Comparison of ENCODE assay signal across 8 cellular contexts in the genomic region with DNA sequence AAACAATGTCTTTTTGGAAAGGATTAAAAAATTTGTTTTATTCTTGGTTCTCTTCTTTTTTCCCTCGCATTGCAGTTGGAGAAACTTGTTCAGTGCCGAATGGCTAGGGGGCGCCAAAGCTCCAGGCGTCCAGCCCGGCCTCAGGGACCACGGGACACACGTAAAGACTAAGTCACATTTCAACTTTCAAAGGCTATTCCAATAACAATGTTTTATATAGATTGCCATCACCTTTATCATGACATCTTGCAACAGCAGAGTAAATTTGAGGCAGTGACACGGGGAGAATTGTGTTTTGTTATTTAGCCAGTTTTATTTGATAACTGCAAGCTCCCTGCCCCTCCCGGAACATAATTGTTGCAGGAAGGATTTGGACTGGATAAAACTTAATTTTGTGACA. TPM values are rescaled to one million over a fixed set of nuclear protein-coding genes. Genes with fewer than 3 reads are reported as not detected.
DNase-seq lines count a peak whose midpoint lies in the region; ATAC-seq, FAIRE-seq and TF ChIP-seq lines count a peak whose summit lies in the region.

No MANE protein-coding gene starts in this region.

- H3K27ac Mint-ChIP-seq in activated naive CD4-positive, alpha-beta T cell treated with anti-CD3 and anti-CD28 coated beads, Interleukin-2, amount 10 ng/mL, durations not matched to agents 7 days and 5 days = peak overlapping the region; percentile 81
- H3K27ac Mint-ChIP-seq in glutamatergic neuron (ENCODE audit: unreplicated experiment) = no peak overlapping the region

- H3K27me3 ChIP-seq in DOHH2 (ENCODE audit: control insufficient read depth, low read length) (peaks cover 36% of the 10 kb centered on the region), OCI-LY3 (ENCODE audit: low read depth, low read length) (peaks cover 4% of the 10 kb centered on the region; the same call in 1 of the 2 replicates), pancreas (peaks cover 0 to 13% (median 2%) of the 10 kb centered on the region in 4 donors)

- H3K4me2 ChIP-seq in DOHH2 (ENCODE audit: low read length) (no peak overlapping the region), OCI-LY3 (ENCODE audit: low read length) (peak overlapping the region; percentile 82)

- intact Hi-C loops in pancreas (cut with DNase I) = loop anchor here in 1 of 3 donors (10.0 kb wide), 1 partner anchor 432 kb away; no protein-coding TSS in a partner anchor

- H3K9ac ChIP-seq in OCI-LY3 (ENCODE audit: low read length) = peak overlapping the region; percentile 38; the same call in 1 of the 2 replicates

- CTCF ChIA-PET in activated naive CD4-positive, alpha-beta T cell treated with anti-CD3 and anti-CD28 coated beads, Interleukin-2, amount 10 ng/mL, durations not matched to agents 7 days and 5 days (lab: Charles Lee) = interaction anchor here (0.8 to 11.2 kb wide), 16 partner anchors 12 to 1330 kb away, joined by 3 to 84 read pairs (median 4); no protein-coding TSS in a partner anchor

- no peaks in the 10 kb centered on the region for H4K20me1 ChIP-seq in DOHH2 (ENCODE audit: control insufficient read depth, insufficient read depth, low read depth, low read length)
- H4K20me1 ChIP-seq in OCI-LY3 (ENCODE audit: insufficient read depth, low read length) = no peaks in the 10 kb centered on the region

- peaks cover 41% of the 10 kb centered on the region for H3K4me1 Mint-ChIP-seq in activated naive CD4-positive, alpha-beta T cell treated with anti-CD3 and anti-CD28 coated beads, Interleukin-2, amount 10 ng/mL, durations not matched to agents 7 days and 5 days
- H3K4me1 Mint-ChIP-seq in glutamatergic neuron (ENCODE audit: low read depth, unreplicated experiment) = peaks cover 15% of the 10 kb centered on the region

- H3K4me3 ChIP-seq in DOHH2 (ENCODE audit: low read length) (no peak overlapping the region), OCI-LY3 (ENCODE audit: low read length) (peak overlapping the region; percentile 73), pancreas (no peak overlapping the region)

- H3K4me1 ChIP-seq in DOHH2 (ENCODE audit: control insufficient read depth, low read length) (no peaks in the 10 kb centered on the region), OCI-LY3 (ENCODE audit: low read length) (peaks cover 9% of the 10 kb centered on the region), pancreas (peaks cover 0 to 36% (median 11%) of the 10 kb centered on the region in 3 donors)

- H3F3A ChIP-seq in DOHH2 (ENCODE audit: control insufficient read depth, insufficient read depth) = no peaks in the 10 kb centered on the region

- 9% methylated on average over 9 of the region's 9 CpGs for WGBS in pancreas, 2 donors

- FAIRE-seq in pancreas (lab: Jason Lieb, UNC) = no peak

- H3K36me3 Mint-ChIP-seq in activated naive CD4-positive, alpha-beta T cell treated with anti-CD3 and anti-CD28 coated beads, Interleukin-2, amount 10 ng/mL, durations not matched to agents 7 days and 5 days = no peaks in the 10 kb centered on the region
- H3K36me3 Mint-ChIP-seq in glutamatergic neuron (ENCODE audit: unreplicated experiment) = no peaks in the 10 kb centered on the region

- peak; percentile 74 for DNase-seq in activated naive CD4-positive, alpha-beta T cell treated with anti-CD3 and anti-CD28 coated beads, Interleukin-2, amount 10 ng/mL, durations not matched to agents 7 days and 5 days
- peak; percentile 90 for DNase-seq in glutamatergic neuron
- DNase-seq in pancreas = peak; percentile 54 to 91 (median 72)

- TF ChIP-seq CTCF in DOHH2 (IDR thresholded peaks at IDR 0.05; ENCODE audit: low read depth, low read length, poor library complexity, severe bottlenecking) (peak; percentile 99), OCI-LY3 (IDR thresholded peaks at IDR 0.05; ENCODE audit: low read depth, low read length) (peak; percentile 93), glutamatergic neuron (IDR thresholded peaks at IDR 0.05; ENCODE audit: partially characterized antibody, unreplicated experiment) (peak; percentile 90), pancreas (IDR thresholded peaks at IDR 0.05) (peak; percentile 61 to 86 (median 80))

- H3K27ac ChIP-seq in DOHH2 (ENCODE audit: low read depth, low read length) = no peak overlapping the region
- no peak overlapping the region for H3K27ac ChIP-seq in OCI-LY3 (ENCODE audit: low read length)
- H3K27ac ChIP-seq in pancreas = no peak overlapping the region

- ATAC-seq in HG03354 (IDR thresholded peaks at IDR 0.05; ENCODE audit: poor library complexity, severe bottlenecking, unreplicated experiment) = peak; percentile 50
- ATAC-seq in pancreas = peak; percentile 63 to 88 (median 70)
- no peak for ATAC-seq in HG03135 (IDR thresholded peaks at IDR 0.05; ENCODE audit: unreplicated experiment)
- no peak for ATAC-seq in HG03571 (IDR thresholded peaks at IDR 0.05; ENCODE audit: unreplicated experiment)

- H2AFZ ChIP-seq in OCI-LY3 (ENCODE audit: low read depth, low read length) = peak overlapping the region; percentile 82

- H3K79me2 ChIP-seq in DOHH2 (ENCODE audit: control insufficient read depth, low read length) = no peaks in the 10 kb centered on the region
- H3K79me2 ChIP-seq in OCI-LY3 (ENCODE audit: low read length) = no peaks in the 10 kb centered on the region

- no peaks in the 10 kb centered on the region for H3K9me3 Mint-ChIP-seq in activated naive CD4-positive, alpha-beta T cell treated with anti-CD3 and anti-CD28 coated beads, Interleukin-2, amount 10 ng/mL, durations not matched to agents 7 days and 5 days
- H3K9me3 Mint-ChIP-seq in glutamatergic neuron (ENCODE audit: unreplicated experiment) = peaks cover 1% of the 10 kb centered on the region

- H3K27me3 Mint-ChIP-seq in activated naive CD4-positive, alpha-beta T cell treated with anti-CD3 and anti-CD28 coated beads, Interleukin-2, amount 10 ng/mL, durations not matched to agents 7 days and 5 days = peaks cover 65% of the 10 kb centered on the region
- peaks cover 13% of the 10 kb centered on the region for H3K27me3 Mint-ChIP-seq in glutamatergic neuron (ENCODE audit: unreplicated experiment)

- H3K9me2 ChIP-seq in DOHH2 (replicated peaks; ENCODE audit: control insufficient read depth, low read length) = no peaks in the 10 kb centered on the region

- H3K9me3 ChIP-seq in DOHH2 (ENCODE audit: control insufficient read depth, insufficient read depth, low read length) (no peaks in the 10 kb centered on the region), OCI-LY3 (ENCODE audit: insufficient read depth, low read length) (no peaks in the 10 kb centered on the region), pancreas (no peaks in the 10 kb centered on the region)

- peak overlapping the region; percentile 24 for H3K4me3 Mint-ChIP-seq in activated naive CD4-positive, alpha-beta T cell treated with anti-CD3 and anti-CD28 coated beads, Interleukin-2, amount 10 ng/mL, durations not matched to agents 7 days and 5 days
- peak overlapping the region; percentile 88 for H3K4me3 Mint-ChIP-seq in glutamatergic neuron (ENCODE audit: unreplicated experiment)

- no peaks in the 10 kb centered on the region for H3K36me3 ChIP-seq in DOHH2 (ENCODE audit: control insufficient read depth, low read length)
- no peaks in the 10 kb centered on the region for H3K36me3 ChIP-seq in OCI-LY3 (replicated peaks; ENCODE audit: low read depth, low read length)
- H3K36me3 ChIP-seq in pancreas = no peaks in the 10 kb centered on the region

RNA-seq across cellular contexts. Expression of gene IGFBP3, which starts 2.2 kb away (rescaled TPM):
- total RNA-seq in glutamatergic neuron (ENCODE audit: unreplicated experiment) = 0.17 TPM
- total RNA-seq in pancreas = 10 to 100 TPM in 3 of 6 donors, 1 to 10 TPM in 3; 4.6 to 21.9 (median 10.5) TPM
- 10 to 100 TPM; 13.1 to 27.3 TPM for polyA plus RNA-seq in pancreas

RNA-seq across cellular contexts. Expression of gene IGFBP1, which starts 35.0 kb away (rescaled TPM):
- total RNA-seq in glutamatergic neuron (ENCODE audit: unreplicated experiment) = not detected
- under 1 TPM in 1 of 6 donors, not detected in 5; 0.19 TPM for total RNA-seq in pancreas
- polyA plus RNA-seq in pancreas = under 1 TPM; 0.11 to 0.12 TPM

RNA-seq across cellular contexts. Expression of gene CCDC201, which starts 50.4 kb away (rescaled TPM):
- not detected for total RNA-seq in glutamatergic neuron (ENCODE audit: unreplicated experiment)
- total RNA-seq in pancreas = not detected
- polyA plus RNA-seq in pancreas = not detected

Comparison
In these comparisons a context has a peak if more than half of its experiments do, and no peak if none do; other contexts are left out.
1. ATAC-seq: peak in HG03354 (single experiment) and pancreas (4 of 4); none in HG03135 (single experiment) and HG03571 (single experiment).
2. Peak in every context shown above with its lines, with median percentiles within 50 percentile points of each other: CTCF ChIP-seq and DNase-seq.